Comparison of ENCODE assay signal across 10 cellular contexts in the genomic region with DNA sequence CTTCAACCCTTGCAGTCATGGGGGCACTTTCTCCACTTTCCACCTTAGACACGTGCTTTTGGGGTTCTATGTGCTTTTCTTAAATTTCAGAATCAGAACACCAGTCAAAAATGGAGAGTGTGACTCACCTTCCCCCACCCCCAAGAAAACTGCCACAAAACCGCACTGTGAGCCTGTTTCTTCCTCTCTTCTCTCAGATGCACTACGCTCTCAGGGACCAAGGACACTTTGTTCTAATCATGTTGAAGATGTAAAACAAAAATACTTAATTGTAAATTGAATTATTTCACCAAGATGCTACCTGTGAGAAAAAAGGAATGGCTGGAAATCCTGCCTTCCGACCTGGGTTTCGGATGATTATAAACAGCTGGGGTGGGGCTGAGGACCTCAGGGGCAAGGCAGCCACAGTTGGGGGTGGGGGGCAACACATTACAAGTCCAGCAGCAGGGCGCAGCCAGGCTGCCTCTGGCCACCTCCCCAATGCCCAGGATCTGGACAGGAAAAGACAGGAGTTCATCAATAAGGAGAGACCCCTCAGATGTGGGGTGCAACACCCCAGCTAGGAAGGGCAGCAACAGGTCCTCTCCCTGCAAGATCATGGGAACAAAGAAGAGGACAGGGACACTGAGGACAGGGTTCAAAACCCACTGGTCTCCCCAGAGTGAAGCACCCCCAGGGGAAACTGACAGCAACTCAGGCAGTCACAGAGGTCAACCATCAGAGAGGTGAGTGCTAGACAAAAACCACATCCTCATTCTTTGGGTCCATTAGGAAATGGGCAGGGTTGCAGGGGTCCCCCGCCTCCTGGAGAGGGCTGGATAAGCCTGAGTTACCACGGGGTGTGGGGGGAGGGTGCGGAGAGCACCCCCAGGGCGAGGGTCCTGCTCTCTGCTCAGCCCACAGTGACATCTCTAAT. TPM values are rescaled to one million over a fixed set of nuclear protein-coding genes. Genes with fewer than 3 reads are reported as not detected.
A peak's percentile ranks its signal among the peaks of the same experiment; 100 is the strongest.
DNase-seq lines count a peak whose midpoint lies in the region; ATAC-seq and TF ChIP-seq lines count a peak whose summit lies in the region.
"Had no signal": no experiment of that assay in that cellular context is flagged by ENCODE, and none has a peak within 500 bp of the region (broad histone marks: within the 10 kb centered on the region; RNA-seq: fewer than 3 reads in every experiment).

No MANE protein-coding gene starts in this region.

- no peaks in the 10 kb centered on the region for H3K27me3 ChIP-seq in IMR-90 (ENCODE audit: control insufficient read depth, insufficient read depth, low read length)
- no peaks in the 10 kb centered on the region for H3K27me3 ChIP-seq in lung (ENCODE audit: control insufficient read depth, insufficient read depth)

- no peaks in the 10 kb centered on the region for H3K9me3 Mint-ChIP-seq in activated CD8-positive, alpha-beta T cell treated with anti-CD3 and anti-CD28 coated beads, Interleukin-2, amount 10 ng/mL, durations not matched to agents 7 days and 5 days (ENCODE audit: insufficient read depth)

- no peak overlapping the region for H2AK5ac ChIP-seq in IMR-90 (ENCODE audit: low read depth, low read length)

- TF ChIP-seq POLR2A in IMR-90 (IDR thresholded peaks at IDR 0.05; ENCODE audit: low read depth, low read length): no peak

- H3K36me3 ChIP-seq in IMR-90 (ENCODE audit: control insufficient read depth, insufficient read depth, low read length) (no peaks in the 10 kb centered on the region), lung (ENCODE audit: control insufficient read depth in 2 of 2, insufficient read depth in 2 of 2, low read length in 2 of 2) (no peaks in the 10 kb centered on the region)

- 60% methylated on average over 1 of the region's 10 CpGs; no CpG with 5 or more reads in 1 of the 2 experiments for WGBS in IMR-90 (ENCODE audit: extremely low coverage in 2 of 2, insufficient read length in 1 of 2), 2 experiments
- WGBS in lung, 2 donors: 35 to 66% methylated on average over 10 of the region's 10 CpGs

- H3K56ac ChIP-seq in IMR-90 (ENCODE audit: extremely low read depth, insufficient read depth, low read length): no peak overlapping the region

- H2AFZ ChIP-seq in IMR-90 (replicated peaks; ENCODE audit: low read length, poor library complexity): no peak overlapping the region
- H2AFZ ChIP-seq: parathyroid adenoma had no signal

- H3K9me3 ChIP-seq in IMR-90 (ENCODE audit: control insufficient read depth, insufficient read depth, low read length) (no peaks in the 10 kb centered on the region), lung (ENCODE audit: control insufficient read depth in 2 of 2, insufficient read depth in 1 of 2, low read length in 1 of 2) (no peaks in the 10 kb centered on the region)

- no peak for ATAC-seq in IMR-90 (ENCODE audit: low read depth)
- ATAC-seq in activated CD8-positive, alpha-beta T cell treated with anti-CD3 and anti-CD28 coated beads, Interleukin-2, amount 10 ng/mL, durations not matched to agents 7 days and 5 days: peak; percentile 75
- peak; percentile 75 for ATAC-seq in lung (ENCODE audit: insufficient read depth, low FRiP score)
- ATAC-seq in stimulated activated naive CD8-positive, alpha-beta T cell treated with anti-CD3 and anti-CD28 coated beads, Interleukin-15, Interleukin-2, amounts not matched to agents 100 U/mL and 50 U/mL, for 24 hours: peak; percentile 33

- H4K5ac ChIP-seq in IMR-90 (ENCODE audit: low read depth, low read length): no peak overlapping the region; the same call in 1 of the 2 replicates

- no peak for TF ChIP-seq RAD21 in IMR-90 (IDR thresholded peaks at IDR 0.05; ENCODE audit: low read length)

- CTCF ChIA-PET in IMR-90 (lab: Yijun Ruan, JAX): no interaction called here
- CTCF ChIA-PET in activated CD8-positive, alpha-beta T cell treated with anti-CD3 and anti-CD28 coated beads, Interleukin-2, amount 10 ng/mL, durations not matched to agents 7 days and 5 days (lab: Charles Lee): interaction anchor here (1.6 to 2.1 kb wide), 3 partner anchors 35 to 54 kb away, joined by 6 to 9 read pairs (median 8); no protein-coding TSS in a partner anchor

- no peak overlapping the region for H3K23ac ChIP-seq in IMR-90 (ENCODE audit: low read depth, low read length)

- H3K4me3 ChIP-seq in IMR-90 (ENCODE audit: insufficient read depth, low read depth, low read length): no peak overlapping the region
- H3K4me3 ChIP-seq in lung: no peak overlapping the region

- H3K4me2 ChIP-seq in IMR-90 (ENCODE audit: low read depth, low read length): no peak overlapping the region

- H3K27ac ChIP-seq in IMR-90 (ENCODE audit: insufficient read depth, low read length): no peak overlapping the region
- H3K27ac ChIP-seq in lung (ENCODE audit: low read depth in 1 of 2, low read length in 1 of 2): peak overlapping the region in 1 of 2 donors; percentile 84
- H3K27ac ChIP-seq: 22Rv1, parathyroid adenoma had no signal

- POLR2A ChIA-PET in IMR-90 (lab: Charles Lee; ENCODE audit: unreplicated experiment): no interaction called here
- POLR2A ChIA-PET in activated CD8-positive, alpha-beta T cell treated with anti-CD3 and anti-CD28 coated beads, Interleukin-2, amount 10 ng/mL, durations not matched to agents 7 days and 5 days (lab: Charles Lee): interaction anchor here (1.0 to 1.9 kb wide), 3 partner anchors 14 to 84 kb away, joined by 4 to 5 read pairs (median 4); no protein-coding TSS in a partner anchor

- TF ChIP-seq CTCF in IMR-90 (conservative IDR thresholded peaks at IDR 0.05; ENCODE audit: low read depth, low read length): no peak
- no peak for TF ChIP-seq CTCF in lung (IDR thresholded peaks at IDR 0.05; ENCODE audit: control extremely low read depth, extremely low read depth)

- no peaks in the 10 kb centered on the region for H3K9me1 ChIP-seq in IMR-90 (ENCODE audit: insufficient read depth, low read length)

- no peak overlapping the region for H2BK120ac ChIP-seq in IMR-90 (ENCODE audit: low read depth, low read length)

- H3K9ac ChIP-seq in IMR-90 (ENCODE audit: low read depth, low read length): no peak overlapping the region
- H3K9ac ChIP-seq: parathyroid adenoma had no signal

- H3K4me1 Mint-ChIP-seq in activated CD8-positive, alpha-beta T cell treated with anti-CD3 and anti-CD28 coated beads, Interleukin-2, amount 10 ng/mL, durations not matched to agents 7 days and 5 days (ENCODE audit: low read depth): peaks cover 98% of the 10 kb centered on the region

- intact Hi-C loops in IMR-90 (cut with micrococcal nuclease): no loop called here

- H3K27me3 Mint-ChIP-seq in activated CD8-positive, alpha-beta T cell treated with anti-CD3 and anti-CD28 coated beads, Interleukin-2, amount 10 ng/mL, durations not matched to agents 7 days and 5 days (ENCODE audit: low read depth): no peaks in the 10 kb centered on the region

- H3K79me1 ChIP-seq in IMR-90 (ENCODE audit: low read depth in 1 of 2, low read length in 2 of 2): 0 out of 4 replicates have a peak, but pooled peaks cover 0 to 2% of the 10 kb centered on the region in 2 experiments

- dilution Hi-C loops in IMR-90 (cut with HindIII; ENCODE audit: low sequenced_read_pairs, unreplicated experiment): no loop called here

- H4K20me1 ChIP-seq in IMR-90 (ENCODE audit: insufficient read depth, low read length): peaks cover 2% of the 10 kb centered on the region; the same call in 1 of the 2 replicates

- H3K18ac ChIP-seq in IMR-90 (ENCODE audit: low read depth, low read length): no peak overlapping the region

- 0 out of 2 replicates have a peak overlapping the region, but pooled peaks have one; percentile 10 for H2BK20ac ChIP-seq in IMR-90 (ENCODE audit: low read depth, low read length)

- in situ Hi-C loops in IMR-90 (cut with MboI; ENCODE audit: low sequenced_read_pairs): no loop called here

- H3K4me1 ChIP-seq in IMR-90 (ENCODE audit: control insufficient read depth, insufficient read depth, low read length): peaks cover 8% of the 10 kb centered on the region; the same call in 1 of the 2 replicates
- H3K4me1 ChIP-seq in lung (ENCODE audit: control insufficient read depth in 2 of 2, insufficient read depth in 2 of 2, low read length in 2 of 2): peaks cover 0 to 3% of the 10 kb centered on the region in 2 donors
- H3K4me1 ChIP-seq: parathyroid adenoma had no signal

- H2BK15ac ChIP-seq in IMR-90 (ENCODE audit: low read depth, low read length): no peak overlapping the region

- BruUV-seq in IMR-90 (replicated peaks; lab: Mats Ljungman, UMichigan): no TSS peak

- no peak overlapping the region for H3K4ac ChIP-seq in IMR-90 (ENCODE audit: low read depth, low read length)

- peak; percentile 75 for DNase-seq in SIG-M5 treated with dmso at 0.1 percent for 504 hours (lab: John Stamatoyannopoulos, UW; ENCODE audit: unreplicated experiment)
- no peak for DNase-seq in SIG-M5 (lab: John Stamatoyannopoulos, UW)
- DNase-seq in IMR-90: no peak
- peak; percentile 94 for DNase-seq in activated CD8-positive, alpha-beta T cell treated with anti-CD3 and anti-CD28 coated beads, Interleukin-2, amount 10 ng/mL, durations not matched to agents 7 days and 5 days
- peak; percentile 37 for DNase-seq in lung (ENCODE audit: low spot score)
- DNase-seq in stimulated activated naive CD8-positive, alpha-beta T cell treated with anti-CD3 and anti-CD28 coated beads, Interleukin-15, Interleukin-2, amounts not matched to agents 100 U/mL and 50 U/mL, for 24 hours: peak; percentile 79
- DNase-seq in NCI-H2107 (lab: John Stamatoyannopoulos, UW): no peak
- DNase-seq in epidermal melanocyte (ENCODE audit: insufficient read length, low spot score): no peak

- H3K14ac ChIP-seq in IMR-90 (replicated peaks; ENCODE audit: low read depth, low read length): no peak overlapping the region

- H2AK9ac ChIP-seq in IMR-90 (replicated peaks; ENCODE audit: low read depth, low read length, poor library complexity): no peak overlapping the region

- H3K27ac Mint-ChIP-seq in activated CD8-positive, alpha-beta T cell treated with anti-CD3 and anti-CD28 coated beads, Interleukin-2, amount 10 ng/mL, durations not matched to agents 7 days and 5 days: peak overlapping the region; percentile 96

- H3K36me3 Mint-ChIP-seq in activated CD8-positive, alpha-beta T cell treated with anti-CD3 and anti-CD28 coated beads, Interleukin-2, amount 10 ng/mL, durations not matched to agents 7 days and 5 days (ENCODE audit: low read depth): peaks cover 86% of the 10 kb centered on the region

- no peak overlapping the region for H2BK5ac ChIP-seq in IMR-90 (ENCODE audit: low read depth, low read length, poor library complexity, severe bottlenecking)

- H4K8ac ChIP-seq in IMR-90 (ENCODE audit: low read depth in 2 of 2, low read length in 2 of 2): no peak overlapping the region

- H4K91ac ChIP-seq in IMR-90 (ENCODE audit: insufficient read depth, low read depth, low read length): no peak overlapping the region

- H3K4me3 Mint-ChIP-seq in activated CD8-positive, alpha-beta T cell treated with anti-CD3 and anti-CD28 coated beads, Interleukin-2, amount 10 ng/mL, durations not matched to agents 7 days and 5 days: peak overlapping the region; percentile 81

RNA-seq across cellular contexts. Expression of gene SEMA4D, which starts 33.7 kb away (rescaled TPM):
- total RNA-seq in IMR-90 (2012; rRNA removed) (0.56 and 0.90 TPM in 2 replicates), lung (10 to 100 TPM; 26.2 to 61.5 TPM)
- polyA plus RNA-seq in IMR-90 (2012; rRNA removed) (1.1 and 1.5 TPM in 2 replicates), lung (10 to 100 TPM in 1 of 2 donors, 1 to 10 TPM in 1; 6.7 to 31.9 TPM)
- polyA plus RNA-seq in IMR-90 (2012; cell fraction: cytosol; rRNA removed): 0.82 and 1.2 TPM in 2 replicates
- polyA plus RNA-seq in IMR-90 (2012; cell fraction: nucleus; rRNA removed; ENCODE audit: low replicate concordance): 6.2 and 6.8 TPM in 2 replicates
- 100 to 1,000 TPM; 314 to 321 TPM for total RNA-seq in activated CD8-positive, alpha-beta T cell treated with anti-CD3 and anti-CD28 coated beads, Interleukin-2, amount 10 ng/mL, durations not matched to agents 7 days and 5 days

Comparison
In these comparisons a context has a peak if more than half of its experiments do, and no peak if none do; other contexts are left out.
1. DNase-seq: peak in SIG-M5 treated with dmso at 0.1 percent for 504 hours (single experiment), activated CD8-positive, alpha-beta T cell treated with anti-CD3 and anti-CD28 coated beads, Interleukin-2, amount 10 ng/mL, durations not matched to agents 7 days and 5 days (single experiment), lung (single experiment) and stimulated activated naive CD8-positive, alpha-beta T cell treated with anti-CD3 and anti-CD28 coated beads, Interleukin-15, Interleukin-2, amounts not matched to agents 100 U/mL and 50 U/mL, for 24 hours (single experiment); none in SIG-M5 (single experiment), IMR-90 (single experiment), NCI-H2107 (single experiment) and epidermal melanocyte (single experiment).
2. RNA of gene SEMA4D, which starts 33.7 kb away (total RNA-seq): 314 to 321 TPM in activated CD8-positive, alpha-beta T cell treated with anti-CD3 and anti-CD28 coated beads, Interleukin-2, amount 10 ng/mL, durations not matched to agents 7 days and 5 days and 26.2 to 61.5 TPM in lung; 0.56 to 0.90 TPM in IMR-90; every median in the first group is over 10 times any median in the second.